9 cellular contexts compared by ENCODE assay signal in the genomic region with DNA sequence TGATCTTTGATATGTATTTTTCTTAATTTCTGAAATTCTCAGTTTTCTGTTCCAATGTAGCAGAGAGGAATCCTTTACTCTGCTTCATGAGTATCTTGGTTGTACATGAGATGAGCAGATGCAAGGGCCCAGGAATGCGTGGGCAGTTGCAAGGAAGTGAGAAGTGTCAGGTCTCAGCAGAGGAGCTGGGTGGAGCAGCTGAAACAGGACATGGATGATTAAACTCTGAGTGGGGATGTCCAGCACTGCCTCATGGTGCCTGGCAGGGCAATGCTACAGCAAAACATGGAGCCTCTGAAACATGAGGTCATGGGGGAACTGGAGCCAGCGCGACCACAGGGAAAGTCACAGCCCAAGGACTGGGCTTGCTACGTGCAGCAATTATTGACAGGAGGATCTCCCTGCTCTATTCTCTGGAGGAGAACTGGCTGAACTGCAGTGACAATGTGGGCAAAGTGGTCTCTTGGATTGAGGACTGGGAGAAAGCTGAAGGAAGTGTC. TPM values are rescaled to one million over a fixed set of nuclear protein-coding genes. Genes with fewer than 3 reads are reported as not detected.
DNase-seq lines count a peak whose midpoint lies in the region; ATAC-seq and TF ChIP-seq lines count a peak whose summit lies in the region.
"Had no signal": no experiment of that assay in that cellular context is flagged by ENCODE, and none has a peak within 500 bp of the region (broad histone marks: within the 10 kb centered on the region; RNA-seq: fewer than 3 reads in every experiment).

No MANE protein-coding gene starts in this region.

- peak; percentile 52 for DNase-seq in activated CD8-positive, alpha-beta memory T cell treated with anti-CD3 and anti-CD28 coated beads, Interleukin-2, amount 50 U/mL, for 48 hours
- DNase-seq in activated CD8-positive, alpha-beta memory T cell treated with anti-CD3 and anti-CD28 coated beads, Interleukin-2, amount 10 ng/mL, durations not matched to agents 7 days and 5 days, result no peak
- peak; percentile 5 for DNase-seq in RWPE1 (ENCODE audit: low spot score)
- peak; percentile 13 for DNase-seq in glutamatergic neuron
- DNase-seq in stimulated activated CD8-positive, alpha-beta memory T cell treated with anti-CD3 and anti-CD28 coated beads, Interleukin-2, amount 100 ng/mL, for 48 hours (ENCODE audit: low read depth in 2 of 2), result peak; percentile 6 to 22
- no peak for DNase-seq in germinal center (ENCODE audit: low spot score)
- DNase-seq in DMS153 treated with DMSO at 0.1 percent for 48 hours (lab: John Stamatoyannopoulos, UW; ENCODE audit: unreplicated experiment), result no peak
- DNase-seq: DND-41 had no signal

- no peak overlapping the region for H3K27ac Mint-ChIP-seq in activated CD8-positive, alpha-beta memory T cell treated with anti-CD3 and anti-CD28 coated beads, Interleukin-2, amount 10 ng/mL, durations not matched to agents 7 days and 5 days
- no peak overlapping the region for H3K27ac Mint-ChIP-seq in glutamatergic neuron (ENCODE audit: unreplicated experiment)

- no peak overlapping the region for H3K27ac ChIP-seq in RWPE1

- no peak overlapping the region for H3K4me3 Mint-ChIP-seq in activated CD8-positive, alpha-beta memory T cell treated with anti-CD3 and anti-CD28 coated beads, Interleukin-2, amount 10 ng/mL, durations not matched to agents 7 days and 5 days
- H3K4me3 Mint-ChIP-seq in glutamatergic neuron (ENCODE audit: unreplicated experiment), result no peak overlapping the region

- POLR2A ChIA-PET in RWPE1 (lab: Yijun Ruan, JAX; ENCODE audit: low non-redundant PET), result no interaction called here

- H3K36me3 Mint-ChIP-seq in activated CD8-positive, alpha-beta memory T cell treated with anti-CD3 and anti-CD28 coated beads, Interleukin-2, amount 10 ng/mL, durations not matched to agents 7 days and 5 days, result no peaks in the 10 kb centered on the region
- no peaks in the 10 kb centered on the region for H3K36me3 Mint-ChIP-seq in glutamatergic neuron (ENCODE audit: unreplicated experiment)

- CTCF ChIA-PET in activated CD8-positive, alpha-beta memory T cell treated with anti-CD3 and anti-CD28 coated beads, Interleukin-2, amount 10 ng/mL, durations not matched to agents 7 days and 5 days (lab: Charles Lee), result no interaction called here
- CTCF ChIA-PET in RWPE1 (lab: Yijun Ruan, JAX), result interaction anchor here (1.0 kb wide), 1 partner anchor 236 kb away, joined by 4 read pairs; no protein-coding TSS in a partner anchor

- peaks cover 15% of the 10 kb centered on the region for H3K4me1 Mint-ChIP-seq in activated CD8-positive, alpha-beta memory T cell treated with anti-CD3 and anti-CD28 coated beads, Interleukin-2, amount 10 ng/mL, durations not matched to agents 7 days and 5 days
- peaks cover 4% of the 10 kb centered on the region for H3K4me1 Mint-ChIP-seq in glutamatergic neuron (ENCODE audit: low read depth, unreplicated experiment)

- no peaks in the 10 kb centered on the region for H3K27me3 Mint-ChIP-seq in activated CD8-positive, alpha-beta memory T cell treated with anti-CD3 and anti-CD28 coated beads, Interleukin-2, amount 10 ng/mL, durations not matched to agents 7 days and 5 days
- H3K27me3 Mint-ChIP-seq in glutamatergic neuron (ENCODE audit: unreplicated experiment), result peaks cover 3% of the 10 kb centered on the region

- TF ChIP-seq CTCF in RWPE1 (conservative IDR thresholded peaks at IDR 0.05; ENCODE audit: low read depth) (no peak), glutamatergic neuron (IDR thresholded peaks at IDR 0.05; ENCODE audit: partially characterized antibody, unreplicated experiment) (no peak)

- no peaks in the 10 kb centered on the region for H3K9me3 Mint-ChIP-seq in activated CD8-positive, alpha-beta memory T cell treated with anti-CD3 and anti-CD28 coated beads, Interleukin-2, amount 10 ng/mL, durations not matched to agents 7 days and 5 days (ENCODE audit: low read depth)
- peaks cover 4% of the 10 kb centered on the region for H3K9me3 Mint-ChIP-seq in glutamatergic neuron (ENCODE audit: unreplicated experiment)

- ATAC-seq in activated CD8-positive, alpha-beta memory T cell treated with anti-CD3 and anti-CD28 coated beads, Interleukin-2, amount 10 ng/mL, durations not matched to agents 7 days and 5 days, result no peak
- peak; percentile 94 for ATAC-seq in HG02798 (IDR thresholded peaks at IDR 0.05; ENCODE audit: poor library complexity, unreplicated experiment)

RNA-seq across cellular contexts. Expression of a gene that starts 48.4 kb away (rescaled TPM):
- 1 to 10 TPM; 1.6 to 3.3 TPM for total RNA-seq in activated CD8-positive, alpha-beta memory T cell treated with anti-CD3 and anti-CD28 coated beads, Interleukin-2, amount 10 ng/mL, durations not matched to agents 7 days and 5 days
- total RNA-seq in glutamatergic neuron (ENCODE audit: unreplicated experiment), result 3.8 TPM

Comparison
In these comparisons a context has a peak if more than half of its experiments do, and no peak if none do; other contexts are left out.
1. DNase-seq: peak in activated CD8-positive, alpha-beta memory T cell treated with anti-CD3 and anti-CD28 coated beads, Interleukin-2, amount 50 U/mL, for 48 hours (single experiment), RWPE1 (single experiment), glutamatergic neuron (single experiment) and stimulated activated CD8-positive, alpha-beta memory T cell treated with anti-CD3 and anti-CD28 coated beads, Interleukin-2, amount 100 ng/mL, for 48 hours (2 of 2); none in activated CD8-positive, alpha-beta memory T cell treated with anti-CD3 and anti-CD28 coated beads, Interleukin-2, amount 10 ng/mL, durations not matched to agents 7 days and 5 days (single experiment), germinal center (single experiment) and DMS153 treated with DMSO at 0.1 percent for 48 hours (single experiment).